Comparison of ENCODE assay signal across 6 cellular contexts in genomic region chr7:65699715-65700356, GRCh38.
DNase-seq lines count a peak whose midpoint lies in the region; ATAC-seq, FAIRE-seq and TF ChIP-seq lines count a peak whose summit lies in the region.
"Not testable (repeated sequence)": the region's sequence is repeated elsewhere in the genome, so short reads cannot be mapped to it uniquely, and the experiment has no call there.

No MANE protein-coding gene starts in this region.

- not testable (repeated sequence) for H2AK9ac ChIP-seq in IMR-90 (replicated peaks; ENCODE audit: low read depth, low read length, poor library complexity)

- not testable (repeated sequence) for H3K9me1 ChIP-seq in IMR-90 (ENCODE audit: insufficient read depth, low read length); endothelial cell of umbilical vein (replicated peaks; ENCODE audit: control insufficient read depth, extremely low read depth, insufficient read depth, low read length)

- H3K56ac ChIP-seq in IMR-90 (ENCODE audit: extremely low read depth, insufficient read depth, low read length): not testable (repeated sequence)

- DNase-seq in COLO668 (lab: John Stamatoyannopoulos, UW; ENCODE audit: unreplicated experiment) (peak; percentile 40), NCI-H2196 (lab: John Stamatoyannopoulos, UW; ENCODE audit: unreplicated experiment) (peak; percentile 16), endothelial cell of umbilical vein (ENCODE audit: low read depth, low spot score) (peak; percentile 44)
- not testable (repeated sequence) for DNase-seq in IMR-90; RWPE2 (ENCODE audit: low spot score); right lobe of liver

- H4K8ac ChIP-seq in IMR-90 (ENCODE audit: low read depth in 2 of 2, low read length in 2 of 2): peak overlapping the region in 1 of 2 experiments; percentile 35; a peak in 1 of 4 replicates

- peak overlapping the region; percentile 62; the same call in 1 of the 2 replicates for H3K27ac ChIP-seq in IMR-90 (ENCODE audit: insufficient read depth, low read length)
- not testable (repeated sequence) for H3K27ac ChIP-seq in RWPE2 (ENCODE audit: poor library complexity, severe bottlenecking); endothelial cell of umbilical vein (ENCODE audit: insufficient read depth, low read depth, low read length); right lobe of liver

- peak overlapping the region; percentile 77 for H3K4ac ChIP-seq in IMR-90 (ENCODE audit: low read depth, low read length)

- H3K14ac ChIP-seq in IMR-90 (replicated peaks; ENCODE audit: low read depth, low read length): not testable (repeated sequence)

- CTCF ChIA-PET in IMR-90 (lab: Yijun Ruan, JAX); endothelial cell of umbilical vein (lab: Charles Lee): not testable (repeated sequence)

- not testable (repeated sequence) for H3K4me3 ChIP-seq in IMR-90 (ENCODE audit: insufficient read depth, low read depth, low read length); RWPE2 (ENCODE audit: severe bottlenecking); endothelial cell of umbilical vein (replicated peaks in 1 of 3; ENCODE audit: insufficient read depth in 1 of 3, low read depth in 1 of 3, low read length in 3 of 3); right lobe of liver

- POLR2A ChIA-PET in IMR-90 (lab: Charles Lee; ENCODE audit: unreplicated experiment); endothelial cell of umbilical vein (lab: Charles Lee): not testable (repeated sequence)

- not testable (repeated sequence) for TF ChIP-seq POLR2A in IMR-90 (IDR thresholded peaks at IDR 0.05; ENCODE audit: low read depth, low read length); endothelial cell of umbilical vein (IDR thresholded peaks at IDR 0.05; ENCODE audit: low read depth, low read length); right lobe of liver (IDR thresholded peaks at IDR 0.05)

- H2AK5ac ChIP-seq in IMR-90 (ENCODE audit: low read depth, low read length): peak overlapping the region; percentile 87

- WGBS in IMR-90 (ENCODE audit: extremely low coverage in 2 of 2, insufficient read length in 1 of 2), 2 experiments: no CpG with 5 or more reads among the region's 6 CpGs
- 30% methylated on average over 4 of the region's 6 CpGs for WGBS in right lobe of liver (ENCODE audit: insufficient coverage, low coverage, low lambda C conversion rate, missing lambda C conversion rate)

- peak overlapping the region; percentile 87 for H2BK20ac ChIP-seq in IMR-90 (ENCODE audit: low read depth, low read length)

- H3K79me2 ChIP-seq in endothelial cell of umbilical vein (ENCODE audit: control insufficient read depth, insufficient read depth, low read length): not testable (repeated sequence)

- ATAC-seq in IMR-90 (ENCODE audit: low read depth): not testable (repeated sequence)
- ATAC-seq in RWPE2 (ENCODE audit: low read depth): peak; percentile 44
- peak; percentile 55 to 66 (median 62) for ATAC-seq in right lobe of liver

- H3K4me2 ChIP-seq in IMR-90 (ENCODE audit: low read depth, low read length); endothelial cell of umbilical vein (ENCODE audit: insufficient read depth, low read length): not testable (repeated sequence)

- intact Hi-C loops in IMR-90 (cut with micrococcal nuclease); endothelial cell of umbilical vein (cut with micrococcal nuclease); right lobe of liver (cut with DNase I): not testable (repeated sequence)

- not testable (repeated sequence) for H3K36me3 ChIP-seq in IMR-90 (ENCODE audit: control insufficient read depth, insufficient read depth, low read length); RWPE2 (ENCODE audit: low read depth); endothelial cell of umbilical vein (ENCODE audit: control insufficient read depth in 2 of 2, extremely low read depth in 1 of 2, insufficient read depth in 2 of 2, low read length in 2 of 2); right lobe of liver

- not testable (repeated sequence) for H3K18ac ChIP-seq in IMR-90 (ENCODE audit: low read depth, low read length)

- H3K79me1 ChIP-seq in IMR-90 (ENCODE audit: low read depth in 1 of 2, low read length in 2 of 2): not testable (repeated sequence)

- in situ Hi-C loops in IMR-90 (cut with MboI; ENCODE audit: low sequenced_read_pairs): not testable (repeated sequence)

- not testable (repeated sequence) for H4K20me1 ChIP-seq in IMR-90 (ENCODE audit: insufficient read depth, low read length); endothelial cell of umbilical vein (replicated peaks; ENCODE audit: control insufficient read depth, extremely low read depth, insufficient read depth, low read length)

- not testable (repeated sequence) for H3K27me3 ChIP-seq in IMR-90 (ENCODE audit: control insufficient read depth, insufficient read depth, low read length); RWPE2 (ENCODE audit: insufficient read depth, poor library complexity, severe bottlenecking); endothelial cell of umbilical vein (ENCODE audit: control insufficient read depth in 2 of 2, insufficient read depth in 2 of 2, low read length in 2 of 2); right lobe of liver

- H2BK15ac ChIP-seq in IMR-90 (ENCODE audit: low read depth, low read length): not testable (repeated sequence)

- not testable (repeated sequence) for FAIRE-seq in endothelial cell of umbilical vein (lab: Jason Lieb, UNC)

- not testable (repeated sequence) for H3K9me3 ChIP-seq in IMR-90 (ENCODE audit: control insufficient read depth, insufficient read depth, low read length); RWPE2 (ENCODE audit: severe bottlenecking); endothelial cell of umbilical vein (replicated peaks; ENCODE audit: control insufficient read depth, insufficient read depth, low read length); right lobe of liver

- dilution Hi-C loops in IMR-90 (cut with HindIII; ENCODE audit: low sequenced_read_pairs, unreplicated experiment); endothelial cell of umbilical vein (cut with MboI; ENCODE audit: extremely low pct_ligation_motif_present, low sequenced_read_pairs): not testable (repeated sequence)

- H2BK120ac ChIP-seq in IMR-90 (ENCODE audit: low read depth, low read length): peak overlapping the region; percentile 72

- not testable (repeated sequence) for TF ChIP-seq RAD21 in IMR-90 (IDR thresholded peaks at IDR 0.05; ENCODE audit: low read length)

- not testable (repeated sequence) for H4K5ac ChIP-seq in IMR-90 (ENCODE audit: low read depth, low read length)

- H3K4me1 ChIP-seq in IMR-90 (ENCODE audit: control insufficient read depth, insufficient read depth, low read length); RWPE2 (ENCODE audit: insufficient read depth, poor library complexity, severe bottlenecking); endothelial cell of umbilical vein (ENCODE audit: control insufficient read depth, extremely low read depth, insufficient read depth, low read length); right lobe of liver: not testable (repeated sequence)

- peak overlapping the region; percentile 73; the same call in 1 of the 2 replicates for H3K23ac ChIP-seq in IMR-90 (ENCODE audit: low read depth, low read length)

- not testable (repeated sequence) for H2AFZ ChIP-seq in IMR-90 (replicated peaks; ENCODE audit: low read length, poor library complexity); endothelial cell of umbilical vein (ENCODE audit: low read depth, low read length)

- not testable (repeated sequence) for TF ChIP-seq CTCF in IMR-90 (conservative IDR thresholded peaks at IDR 0.05; ENCODE audit: low read depth, low read length); RWPE2 (IDR thresholded peaks at IDR 0.05; ENCODE audit: poor library complexity, severe bottlenecking); endothelial cell of umbilical vein (IDR thresholded peaks at IDR 0.05; ENCODE audit: extremely low read depth in 1 of 2, insufficient read depth in 1 of 2, low read depth in 1 of 2, low read length in 2 of 2); right lobe of liver (IDR thresholded peaks at IDR 0.05)

- not testable (repeated sequence) for H3K9ac ChIP-seq in IMR-90 (ENCODE audit: low read depth, low read length); endothelial cell of umbilical vein (replicated peaks; ENCODE audit: extremely low read depth, insufficient read depth, low read length)

- not testable (repeated sequence) for BruUV-seq in IMR-90 (replicated peaks; lab: Mats Ljungman, UMichigan); endothelial cell of umbilical vein (replicated peaks; lab: Mats Ljungman, UMichigan)

- peak overlapping the region; percentile 68; the same call in 1 of the 2 replicates for H4K91ac ChIP-seq in IMR-90 (ENCODE audit: insufficient read depth, low read depth, low read length)

- H2BK5ac ChIP-seq in IMR-90 (ENCODE audit: low read depth, low read length, poor library complexity, severe bottlenecking): not testable (repeated sequence)
